ENCODE assay signal across 8 cellular contexts in genomic region chr6:31122803-31123706, GRCh38. TPM values are rescaled to one million over a fixed set of nuclear protein-coding genes. Genes with fewer than 3 reads are reported as not detected.
DNase-seq lines count a peak whose midpoint lies in the region; ATAC-seq, FAIRE-seq and TF ChIP-seq lines count a peak whose summit lies in the region.

No MANE protein-coding gene starts in this region.

- H3K9me3 ChIP-seq in pancreas (no peaks in the 10 kb centered on the region), esophagus squamous epithelium (no peaks in the 10 kb centered on the region)

- 34% methylated on average over 16 of the region's 16 CpGs for WGBS in pancreas, 2 donors
- WGBS in esophagus squamous epithelium, 2 donors = 33 to 53% methylated on average over 14 to 16 of the region's 16 CpGs

- intact Hi-C loops in pancreas (cut with DNase I) (no loop called here), esophagus squamous epithelium (cut with DNase I) (no loop called here)

- H3K4me3 ChIP-seq in foreskin fibroblast (ENCODE audit: low read depth in 1 of 2, low read length in 2 of 2) (no peak overlapping the region), pancreas (no peak overlapping the region), esophagus squamous epithelium (no peak overlapping the region)

- ATAC-seq in SK-N-SH treated with all-trans-retinoic acid at 6 μM for 48 hours = peak; percentile 82
- ATAC-seq in pancreas = peak; percentile 81 to 87 (median 82)
- no peak for ATAC-seq in HG03135 (IDR thresholded peaks at IDR 0.05; ENCODE audit: unreplicated experiment)
- no peak for ATAC-seq in GM19023 (IDR thresholded peaks at IDR 0.05; ENCODE audit: unreplicated experiment)
- no peak for ATAC-seq in HG03442 (IDR thresholded peaks at IDR 0.05; ENCODE audit: unreplicated experiment)

- DNase-seq in CD1c-positive myeloid dendritic cell (ENCODE audit: extremely low spot score) (peak; percentile 31), foreskin fibroblast (peak; percentile 41 to 94), pancreas (peak; percentile 76 to 96 (median 90)), esophagus squamous epithelium (lab: John Stamatoyannopoulos, UW) (no peak)

- H3K36me3 ChIP-seq in pancreas = no peaks in the 10 kb centered on the region
- no peaks in the 10 kb centered on the region for H3K36me3 ChIP-seq in esophagus squamous epithelium

- no peaks in the 10 kb centered on the region for H3K27me3 ChIP-seq in pancreas
- H3K27me3 ChIP-seq in esophagus squamous epithelium = no peaks in the 10 kb centered on the region

- H3K27ac ChIP-seq in pancreas (peak overlapping the region; percentile 45 to 75 (median 64)), esophagus squamous epithelium (peak overlapping the region in 1 of 4 donors; percentile 22)

- H3K4me1 ChIP-seq in pancreas (peaks cover 0 to 12% (median 0%) of the 10 kb centered on the region in 3 donors), esophagus squamous epithelium (peaks cover 4 to 61% (median 23%) of the 10 kb centered on the region in 3 donors)

- no peak for TF ChIP-seq POLR2A in esophagus squamous epithelium (IDR thresholded peaks at IDR 0.05)

- no peak for TF ChIP-seq CTCF in foreskin fibroblast (IDR thresholded peaks at IDR 0.05; ENCODE audit: low read depth, low read length)
- no peak for TF ChIP-seq CTCF in pancreas (IDR thresholded peaks at IDR 0.05)
- TF ChIP-seq CTCF in esophagus squamous epithelium (IDR thresholded peaks at IDR 0.05) = no peak

- FAIRE-seq in pancreas (lab: Jason Lieb, UNC) = no peak

TF ChIP-seq in SK-N-SH treated with all-trans-retinoic acid at 6 μM for 48 hours, 23 proteins besides CTCF, POLR2A, EP300 and RAD21:
- no peak for TF ChIP-seq TOX (CRISPR knock-in tag; IDR thresholded peaks at IDR 0.05; ENCODE audit: borderline replicate concordance)

RNA-seq across cellular contexts. Expression of gene CDSN, which starts 2.8 kb away (rescaled TPM):
- total RNA-seq in pancreas (under 1 TPM in 1 of 6 donors, not detected in 5; 0.06 TPM), esophagus squamous epithelium (under 1 TPM in 1 of 4 donors, not detected in 3; 0.13 TPM)
- polyA plus RNA-seq in pancreas = under 1 TPM; 0.05 to 0.08 TPM

RNA-seq across cellular contexts. Expression of gene PSORS1C1, which starts 8.5 kb away (rescaled TPM):
- total RNA-seq in pancreas = 1 to 10 TPM in 1 of 6 donors, under 1 TPM in 5; 0.06 to 1.4 (median 0.30) TPM
- 1 to 10 TPM in 1 of 2 donors, under 1 TPM in 1; 0.70 to 1.9 TPM for polyA plus RNA-seq in pancreas
- 1 to 10 TPM in 3 of 4 donors, under 1 TPM in 1; 0.06 to 2.7 (median 1.2) TPM for total RNA-seq in esophagus squamous epithelium

RNA-seq across cellular contexts. Expression of gene C6orf15, which starts 10.7 kb away (rescaled TPM):
- total RNA-seq in pancreas = not detected
- polyA plus RNA-seq in pancreas = not detected
- total RNA-seq in esophagus squamous epithelium = 1 to 10 TPM in 1 of 4 donors, not detected in 3; 1.6 TPM

RNA-seq across cellular contexts. Expression of gene PSORS1C2, which starts 15.8 kb away (rescaled TPM):
- not detected for total RNA-seq in pancreas
- not detected for polyA plus RNA-seq in pancreas
- under 1 TPM in 1 of 4 donors, not detected in 3; 0.91 TPM for total RNA-seq in esophagus squamous epithelium

RNA-seq across cellular contexts. Expression of gene CCHCR1, which starts 34.5 kb away (rescaled TPM):
- total RNA-seq in pancreas (10 to 100 TPM in 5 of 6 donors, 1 to 10 TPM in 1; 6.7 to 19.3 (median 11.3) TPM), esophagus squamous epithelium (10 to 100 TPM; 11.9 to 21.1 (median 16.2) TPM)
- polyA plus RNA-seq in pancreas = 10 to 100 TPM; 22.3 to 27.0 TPM

Comparison
In these comparisons a context has a peak if more than half of its experiments do, and no peak if none do; other contexts are left out.
1. ATAC-seq: peak in SK-N-SH treated with all-trans-retinoic acid at 6 μM for 48 hours (single experiment) and pancreas (4 of 4); none in HG03135 (single experiment), GM19023 (single experiment) and HG03442 (single experiment).